ENCODE assay signal across 8 cellular contexts in genomic region chr11:82867495-82868082, GRCh38. TPM values are rescaled to one million over a fixed set of nuclear protein-coding genes. Genes with fewer than 3 reads are reported as not detected.
DNase-seq lines count a peak whose midpoint lies in the region; ATAC-seq lines count a peak whose summit lies in the region.

No MANE protein-coding gene starts in this region.

- DNase-seq in DMS114 treated with DMSO at 0.1 percent for 48 hours (lab: John Stamatoyannopoulos, UW; ENCODE audit: unreplicated experiment) (peak; percentile 74), NCI-H460 (ENCODE audit: extremely low read depth, low read depth) (peak; percentile 49), kidney tubule cell (ENCODE audit: low spot score) (peak; percentile 74), HuH-7.5 (ENCODE audit: low spot score) (no peak)
- DNase-seq in activated CD4-positive, alpha-beta T cell treated with anti-CD3 and anti-CD28 coated beads for 1 hour: peak; percentile 43
- DNase-seq in central memory CD4-positive, alpha-beta T cell: peak; percentile 69
- DNase-seq in stimulated activated CD4-positive, alpha-beta T cell treated with anti-CD3 and anti-CD28 coated beads, Interleukin-2, amount 100 ng/mL, for 4 hours (ENCODE audit: low read depth): peak; percentile 65

- ATAC-seq in HG02642 (IDR thresholded peaks at IDR 0.05; ENCODE audit: poor library complexity, unreplicated experiment): peak; percentile 43

RNA-seq across cellular contexts. Expression of gene PRCP, which starts 32.6 kb away (rescaled TPM):
- total RNA-seq in NCI-H460 (2014; rRNA removed; shearing (Covaris generic)): 65.2 and 67.9 TPM in 2 replicates
- 48.1 and 62.4 TPM in 2 replicates for polyA plus RNA-seq in NCI-H460 (2014; cell fraction: nucleus; rRNA removed)

RNA-seq across cellular contexts. Expression of gene DDIAS, which starts 33.9 kb away (rescaled TPM):
- total RNA-seq in NCI-H460 (2014; rRNA removed; shearing (Covaris generic)): 10.9 and 12.8 TPM in 2 replicates
- 20.2 and 22.0 TPM in 2 replicates for polyA plus RNA-seq in NCI-H460 (2014; cell fraction: nucleus; rRNA removed)
